Comparison of ENCODE assay signal across 8 cellular contexts in the genomic region with DNA sequence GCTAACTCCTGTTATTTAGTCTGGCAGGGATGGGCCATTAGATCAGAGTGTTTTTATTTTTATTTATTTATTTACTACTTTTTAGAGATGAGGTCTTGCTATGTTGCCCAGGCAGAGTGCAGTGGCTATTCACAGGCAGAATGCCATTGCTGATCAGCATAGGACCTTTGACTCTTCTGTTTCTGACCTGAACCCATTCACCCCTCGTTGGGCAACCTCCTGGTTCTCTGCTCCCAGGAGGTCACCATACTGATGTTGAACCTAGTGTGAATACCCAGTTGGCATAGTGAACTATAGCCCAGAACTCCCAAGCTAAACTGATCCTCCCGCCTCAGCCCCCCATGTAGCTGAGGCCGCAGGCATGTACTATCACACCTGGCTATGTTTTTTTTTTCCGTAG. TPM values are rescaled to one million over a fixed set of nuclear protein-coding genes. Genes with fewer than 3 reads are reported as not detected.
"Had no signal": no experiment of that assay in that cellular context is flagged by ENCODE, and none has a peak within 500 bp of the region (broad histone marks: within the 10 kb centered on the region; RNA-seq: fewer than 3 reads in every experiment).

No MANE protein-coding gene starts in this region.

- H3K27ac ChIP-seq: HL-60, KMS-11 had no signal

- H3K4me1 Mint-ChIP-seq: GM23338 had no signal

- H3K4me3 ChIP-seq: GM23338 had no signal

- H3K27ac Mint-ChIP-seq: GM23338, H9 had no signal

- H3K4me3 Mint-ChIP-seq: GM23338, H9, IgD-negative memory B cell had no signal

- H3K9me3 Mint-ChIP-seq: GM23338, H9, IgD-negative memory B cell had no signal

- ATAC-seq: GM23338 had no signal

- H3K36me3 Mint-ChIP-seq: IgD-negative memory B cell had no signal

- DNase-seq: H9, HCEC 1CT, KBM-7 had no signal

RNA-seq across cellular contexts. Expression of gene CECR2, which starts 16.5 kb away (rescaled TPM):
- total RNA-seq: HT-29 had no signal
